1 cellular context compared by ENCODE assay signal in genomic region chr1:193094112-193094511, GRCh38.
TF ChIP-seq lines count a peak whose summit lies in the region.

No MANE protein-coding gene starts in this region.

TF ChIP-seq in K562, 482 proteins besides CTCF, POLR2A, EP300 and RAD21:
- TF ChIP-seq ZNF644 (tag; IDR thresholded peaks at IDR 0.05; ENCODE audit: low read depth) = no peak
- TF ChIP-seq NFATC3 (IDR thresholded peaks at IDR 0.05) = no peak
- TF ChIP-seq E2F3 (CRISPR knock-in tag; IDR thresholded peaks at IDR 0.05) = no peak
- TF ChIP-seq CEBPB (tag; IDR thresholded peaks at IDR 0.05) = peak; percentile 68
- no peak for TF ChIP-seq HMG20A (CRISPR knock-in tag; conservative IDR thresholded peaks at IDR 0.05)
